In genomic region chr3:77690284-77690869, GRCh38 we compare ENCODE assay signal across 17 cellular contexts.
A peak's percentile ranks its signal among the peaks of the same experiment; 100 is the strongest.
DNase-seq lines count a peak whose midpoint lies in the region; TF ChIP-seq lines count a peak whose summit lies in the region.
"Had no signal": no experiment of that assay in that cellular context is flagged by ENCODE, and none has a peak within 500 bp of the region (broad histone marks: within the 10 kb centered on the region; RNA-seq: fewer than 3 reads in every experiment).

No MANE protein-coding gene starts in this region.

- no peak overlapping the region for H3K4me2 ChIP-seq in neural cell (ENCODE audit: low read length)
- H3K4me2 ChIP-seq: BLaER1 had no signal

- H3K36me3 Mint-ChIP-seq in activated T-helper 1 cell treated with anti-CD3 and anti-CD28 coated beads, Interleukin-12 subunit alpha, Interleukin-12 subunit beta, Interleukin-2, Interleukin-4 antibody, amounts not matched to agents 30 ng/mL and 10 ng/mL and 1 ng/mL, durations not matched to agents 14 hours and 24 hours and 36 hours (ENCODE audit: low read depth), result no peaks in the 10 kb centered on the region
- H3K36me3 Mint-ChIP-seq in MCF 10A (ENCODE audit: insufficient read depth, unreplicated experiment), result no peaks in the 10 kb centered on the region
- H3K36me3 Mint-ChIP-seq: CD14-positive monocyte; CD4-positive, alpha-beta memory T cell had no signal

- H3K4me3 Mint-ChIP-seq in activated T-helper 1 cell treated with anti-CD3 and anti-CD28 coated beads, Interleukin-12 subunit alpha, Interleukin-12 subunit beta, Interleukin-2, Interleukin-4 antibody, amounts not matched to agents 30 ng/mL and 10 ng/mL and 1 ng/mL, durations not matched to agents 14 hours and 24 hours and 36 hours, result no peak overlapping the region
- H3K4me3 Mint-ChIP-seq in MCF 10A (ENCODE audit: unreplicated experiment), result no peak overlapping the region
- H3K4me3 Mint-ChIP-seq: CD14-positive monocyte; CD4-positive, alpha-beta memory T cell had no signal

- CTCF ChIA-PET in MCF 10A (lab: Yijun Ruan, JAX), result no interaction called here

- H3K27ac Mint-ChIP-seq in activated T-helper 1 cell treated with anti-CD3 and anti-CD28 coated beads, Interleukin-12 subunit alpha, Interleukin-12 subunit beta, Interleukin-2, Interleukin-4 antibody, amounts not matched to agents 30 ng/mL and 10 ng/mL and 1 ng/mL, durations not matched to agents 14 hours and 24 hours and 36 hours, result no peak overlapping the region
- H3K27ac Mint-ChIP-seq in MCF 10A (ENCODE audit: low read depth, unreplicated experiment), result no peak overlapping the region
- H3K27ac Mint-ChIP-seq: CD14-positive monocyte; CD4-positive, alpha-beta memory T cell had no signal

- H3K27me3 Mint-ChIP-seq in activated T-helper 1 cell treated with anti-CD3 and anti-CD28 coated beads, Interleukin-12 subunit alpha, Interleukin-12 subunit beta, Interleukin-2, Interleukin-4 antibody, amounts not matched to agents 30 ng/mL and 10 ng/mL and 1 ng/mL, durations not matched to agents 14 hours and 24 hours and 36 hours (ENCODE audit: insufficient read depth), result no peaks in the 10 kb centered on the region
- H3K27me3 Mint-ChIP-seq in MCF 10A (ENCODE audit: insufficient read depth, unreplicated experiment), result no peaks in the 10 kb centered on the region
- H3K27me3 Mint-ChIP-seq: CD4-positive, alpha-beta memory T cell had no signal

- no peak overlapping the region for H2AFZ ChIP-seq in neural cell (ENCODE audit: low read depth, low read length)

- H3K36me3 ChIP-seq in HAP-1 (replicated peaks) (no peaks in the 10 kb centered on the region), neural cell (ENCODE audit: insufficient read depth, low read length) (no peaks in the 10 kb centered on the region)
- H3K36me3 ChIP-seq: BLaER1 had no signal

- peaks cover 2% of the 10 kb centered on the region for H3F3A ChIP-seq in neural cell (ENCODE audit: insufficient read depth, low read length, poor library complexity, severe bottlenecking)

- H3K9me3 ChIP-seq in HAP-1 (no peaks in the 10 kb centered on the region), neural cell (ENCODE audit: low read length) (no peaks in the 10 kb centered on the region)
- H3K9me3 ChIP-seq: BLaER1 had no signal

- no peaks in the 10 kb centered on the region for H3K79me2 ChIP-seq in neural cell (replicated peaks; ENCODE audit: insufficient read depth, low read length)

- no peak for TF ChIP-seq CTCF in neural cell (IDR thresholded peaks at IDR 0.05; ENCODE audit: poor library complexity, severe bottlenecking)
- TF ChIP-seq CTCF in MCF 10A (IDR thresholded peaks at IDR 0.05; ENCODE audit: unreplicated experiment), result no peak

- H4K20me1 ChIP-seq in neural cell (ENCODE audit: insufficient read depth), result no peaks in the 10 kb centered on the region
- H4K20me1 ChIP-seq: BLaER1 had no signal

- in situ Hi-C loops in HAP-1 (cut with MboI; ENCODE audit: low sequenced_read_pairs), result no loop called here

- peaks cover 10% of the 10 kb centered on the region for H3K4me1 ChIP-seq in HAP-1
- H3K4me1 ChIP-seq: BLaER1 had no signal

- H3K9me2 ChIP-seq in neural cell (ENCODE audit: insufficient read depth, low read length), result no peaks in the 10 kb centered on the region

- peak; percentile 96 for TF ChIP-seq EP300 in neural cell (conservative IDR thresholded peaks at IDR 0.05; ENCODE audit: poor library complexity, severe bottlenecking)

- H3K27me3 ChIP-seq in HAP-1 (ENCODE audit: low read depth) (no peaks in the 10 kb centered on the region), neural cell (ENCODE audit: insufficient read depth, low read depth, low read length) (no peaks in the 10 kb centered on the region)
- H3K27me3 ChIP-seq: BLaER1 had no signal

- no peaks in the 10 kb centered on the region for H3K4me1 Mint-ChIP-seq in activated T-helper 1 cell treated with anti-CD3 and anti-CD28 coated beads, Interleukin-12 subunit alpha, Interleukin-12 subunit beta, Interleukin-2, Interleukin-4 antibody, amounts not matched to agents 30 ng/mL and 10 ng/mL and 1 ng/mL, durations not matched to agents 14 hours and 24 hours and 36 hours (ENCODE audit: low read depth)
- no peaks in the 10 kb centered on the region for H3K4me1 Mint-ChIP-seq in MCF 10A (ENCODE audit: insufficient read depth, unreplicated experiment)
- H3K4me1 Mint-ChIP-seq: CD14-positive monocyte; CD4-positive, alpha-beta memory T cell had no signal

- no peak overlapping the region for H3K9ac ChIP-seq in neural cell (ENCODE audit: low read length)
- H3K9ac ChIP-seq: BLaER1 had no signal

- peaks cover 4% of the 10 kb centered on the region for H3K9me3 Mint-ChIP-seq in activated T-helper 1 cell treated with anti-CD3 and anti-CD28 coated beads, Interleukin-12 subunit alpha, Interleukin-12 subunit beta, Interleukin-2, Interleukin-4 antibody, amounts not matched to agents 30 ng/mL and 10 ng/mL and 1 ng/mL, durations not matched to agents 14 hours and 24 hours and 36 hours
- peaks cover 4% of the 10 kb centered on the region for H3K9me3 Mint-ChIP-seq in MCF 10A (ENCODE audit: unreplicated experiment)

- intact Hi-C loops in activated T-helper 1 cell treated with anti-CD3 and anti-CD28 coated beads, Interleukin-12 subunit alpha, Interleukin-12 subunit beta, Interleukin-2, Interleukin-4 antibody, amounts not matched to agents 30 ng/mL and 10 ng/mL and 1 ng/mL, durations not matched to agents 14 hours and 24 hours and 36 hours (cut with micrococcal nuclease), result no loop called here
- intact Hi-C loops in MCF 10A (cut with micrococcal nuclease), result no loop called here

- DNase-seq in HAP-1 (ENCODE audit: low spot score in 2 of 2) (peak; percentile 17 to 43), NCI-H1417 treated with DMSO at 0.1 percent for 48 hours (lab: John Stamatoyannopoulos, UW) (peak; percentile 27), NCI-H2227 treated with DMSO at 0.1 percent for 48 hours (lab: John Stamatoyannopoulos, UW) (peak; percentile 87), NCI-H2196 treated with DMSO at 0.1 percent for 48 hours (lab: John Stamatoyannopoulos, UW; ENCODE audit: unreplicated experiment) (no peak), MCF 10A (ENCODE audit: unreplicated experiment) (no peak)
- DNase-seq in activated CD4-positive, alpha-beta T cell treated with anti-CD3 and anti-CD28 coated beads for 48 hours, result no peak
- DNase-seq in activated T-helper 1 cell treated with anti-CD3 and anti-CD28 coated beads, Interleukin-12 subunit alpha, Interleukin-12 subunit beta, Interleukin-2, Interleukin-4 antibody, amounts not matched to agents 30 ng/mL and 10 ng/mL and 1 ng/mL, durations not matched to agents 14 hours and 24 hours and 36 hours (ENCODE audit: low spot score), result no peak
- DNase-seq: 8988T; Calu3; CD4-positive, alpha-beta memory T cell; DMS79 treated with DMSO at 0.1 percent for 48 hours; GF-D8; GOT3; HCEC 1CT had no signal

- H3K27ac ChIP-seq in neural cell (ENCODE audit: low read length), result peak overlapping the region; percentile 68
- H3K27ac ChIP-seq: BLaER1 had no signal

- peak; percentile 40 for TF ChIP-seq RAD21 in neural cell (conservative IDR thresholded peaks at IDR 0.05)

- BruUV-seq in MCF 10A (replicated peaks; lab: Mats Ljungman, UMichigan), result no TSS peak

- H3K4me3 ChIP-seq in HAP-1 (no peak overlapping the region), neural cell (ENCODE audit: low read length) (no peak overlapping the region)
- H3K4me3 ChIP-seq: BLaER1 had no signal

- POLR2A ChIA-PET in MCF 10A (lab: Yijun Ruan, JAX), result no interaction called here

TF ChIP-seq in neural cell, 6 proteins besides CTCF, POLR2A, EP300 and RAD21:
- TF ChIP-seq SMC3 (conservative IDR thresholded peaks at IDR 0.05; ENCODE audit: poor library complexity), result peak; percentile 23
- TF ChIP-seq REST (IDR thresholded peaks at IDR 0.05; ENCODE audit: borderline replicate concordance), result peak; percentile 76
- TF ChIP-seq EZH2 (IDR thresholded peaks at IDR 0.05; ENCODE audit: borderline replicate concordance, insufficient read depth, low read length, poor library complexity, severe bottlenecking), result no peak
- TF ChIP-seq POLR2AphosphoS5 (IDR thresholded peaks at IDR 0.05), result peak; percentile 94
- TF ChIP-seq MXI1 (conservative IDR thresholded peaks at IDR 0.05; ENCODE audit: poor library complexity, severe bottlenecking), result peak; percentile 27
- no peak for TF ChIP-seq TAF1 (IDR thresholded peaks at IDR 0.05; ENCODE audit: low read depth)

Comparison
In these comparisons a context has a peak if more than half of its experiments do, and no peak if none do; other contexts are left out.
1. DNase-seq: peak in HAP-1 (2 of 2), NCI-H1417 treated with DMSO at 0.1 percent for 48 hours (single experiment) and NCI-H2227 treated with DMSO at 0.1 percent for 48 hours (single experiment); none in activated CD4-positive, alpha-beta T cell treated with anti-CD3 and anti-CD28 coated beads for 48 hours (single experiment), NCI-H2196 treated with DMSO at 0.1 percent for 48 hours (single experiment), activated T-helper 1 cell treated with anti-CD3 and anti-CD28 coated beads, Interleukin-12 subunit alpha, Interleukin-12 subunit beta, Interleukin-2, Interleukin-4 antibody, amounts not matched to agents 30 ng/mL and 10 ng/mL and 1 ng/mL, durations not matched to agents 14 hours and 24 hours and 36 hours (single experiment) and MCF 10A (single experiment).